In genomic region chr2:239177908-239178307, GRCh38 we compare ENCODE assay signal across 19 cellular contexts.
DNase-seq lines count a peak whose midpoint lies in the region; ATAC-seq and TF ChIP-seq lines count a peak whose summit lies in the region.
"Had no signal": no experiment of that assay in that cellular context is flagged by ENCODE, and none has a peak within 500 bp of the region (broad histone marks: within the 10 kb centered on the region; RNA-seq: fewer than 3 reads in every experiment).

No MANE protein-coding gene starts in this region.

- no peaks in the 10 kb centered on the region for H3K4me1 ChIP-seq in right atrium auricular region
- H3K4me1 ChIP-seq in upper lobe of right lung: no peaks in the 10 kb centered on the region
- H3K4me1 ChIP-seq: prostate gland, transverse colon had no signal

- intact Hi-C loops in cardiac septum (cut with DNase I) (no loop called here), upper lobe of right lung (cut with DNase I) (no loop called here)

- DNase-seq in cardiac septum (ENCODE audit: low spot score) (peak; percentile 43), right atrium auricular region (ENCODE audit: low spot score) (no peak), coronary artery (ENCODE audit: low spot score) (peak; percentile 47), mesenteric fat pad (ENCODE audit: low spot score) (peak; percentile 60), upper lobe of right lung (peak; percentile 55), foreskin fibroblast (no peak)
- DNase-seq in activated T-cell treated with anti-CD3 and anti-CD28 coated beads, Interleukin-2, amount 50 U/mL, for 48 hours: no peak
- DNase-seq: activated CD4-positive, alpha-beta T cell treated with anti-CD3 and anti-CD28 coated beads, Interleukin-2, amount 10 ng/mL, durations not matched to agents 7 days and 5 days; DMS53; mesendoderm; MV-4-11; NCI-H146; SHP77 treated with DMSO at 0.1 percent for 48 hours; SW 1271; T1000; transverse colon; WERI-Rb-1 had no signal

- H3K9me3 ChIP-seq in right atrium auricular region (peaks cover 0 to 8% of the 10 kb centered on the region in 2 donors), upper lobe of right lung (peaks cover 8% of the 10 kb centered on the region)
- H3K9me3 ChIP-seq: prostate gland had no signal

- H3K36me3 ChIP-seq in right atrium auricular region (peaks cover 24% of the 10 kb centered on the region), upper lobe of right lung (peaks cover 15% of the 10 kb centered on the region)
- H3K36me3 ChIP-seq: WERI-Rb-1 had no signal

- H3K4me3 ChIP-seq in right atrium auricular region (no peak overlapping the region), coronary artery (no peak overlapping the region), upper lobe of right lung (no peak overlapping the region), foreskin fibroblast (ENCODE audit: low read depth in 1 of 2, low read length in 2 of 2) (no peak overlapping the region)
- H3K4me3 ChIP-seq: prostate gland, transverse colon had no signal

- TF ChIP-seq CTCF in right atrium auricular region (IDR thresholded peaks at IDR 0.05): no peak
- no peak for TF ChIP-seq CTCF in coronary artery (IDR thresholded peaks at IDR 0.05)
- TF ChIP-seq CTCF in upper lobe of right lung (IDR thresholded peaks at IDR 0.05): no peak
- TF ChIP-seq CTCF in foreskin fibroblast (IDR thresholded peaks at IDR 0.05; ENCODE audit: low read depth, low read length): no peak

- H3K27ac ChIP-seq in right atrium auricular region (no peak overlapping the region), coronary artery (no peak overlapping the region), upper lobe of right lung (no peak overlapping the region)
- H3K27ac ChIP-seq: prostate gland, transverse colon, WERI-Rb-1 had no signal

- ATAC-seq in upper lobe of right lung (no peak), HG03025 (IDR thresholded peaks at IDR 0.05; ENCODE audit: low FRiP score, unreplicated experiment) (no peak)

- no peaks in the 10 kb centered on the region for H3K27me3 ChIP-seq in right atrium auricular region
- H3K27me3 ChIP-seq in upper lobe of right lung: no peaks in the 10 kb centered on the region
- H3K27me3 ChIP-seq: transverse colon had no signal

Comparison
In these comparisons a context has a peak if more than half of its experiments do, and no peak if none do; other contexts are left out.
1. DNase-seq: peak in cardiac septum (single experiment), coronary artery (single experiment), mesenteric fat pad (single experiment) and upper lobe of right lung (single experiment); none in right atrium auricular region (single experiment), activated T-cell treated with anti-CD3 and anti-CD28 coated beads, Interleukin-2, amount 50 U/mL, for 48 hours (0 of 2) and foreskin fibroblast (0 of 2).